ENCODE assay signal across 1 cellular context in the genomic region with DNA sequence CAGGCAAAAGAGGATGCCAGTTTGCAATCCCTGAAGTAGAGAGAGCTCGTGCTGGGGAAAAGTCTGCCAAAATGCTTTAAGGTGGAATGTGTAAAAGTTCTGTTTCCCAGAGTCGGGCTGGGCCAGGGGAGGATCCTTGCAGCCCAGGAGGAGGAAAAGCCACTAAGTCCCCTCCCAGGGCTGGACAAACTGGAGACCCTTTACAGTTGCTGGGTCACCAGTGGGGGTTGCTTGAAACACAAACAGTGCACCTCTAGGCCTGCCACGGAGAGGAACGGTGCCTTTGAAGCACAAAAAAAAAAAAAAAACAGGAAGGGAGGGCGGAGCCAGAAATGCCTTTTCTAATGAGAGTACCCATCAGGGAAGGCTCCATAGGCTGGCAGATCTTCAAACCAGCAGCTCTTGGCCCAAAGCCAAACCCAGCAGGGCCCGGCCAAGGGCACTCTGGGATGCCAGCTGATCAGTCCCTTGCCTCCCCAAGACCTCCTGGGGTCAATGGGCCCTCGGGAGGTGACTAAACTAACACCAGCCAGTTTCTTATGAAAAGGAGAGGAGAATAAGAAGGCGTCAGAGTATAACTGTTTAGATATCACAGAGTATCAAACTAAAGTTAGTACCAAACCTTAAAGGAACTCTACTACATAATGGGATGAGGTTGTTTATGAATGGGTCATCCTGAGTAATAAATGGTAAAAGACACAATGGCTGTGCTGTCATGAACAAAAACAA.
A peak's percentile ranks its signal among the peaks of the same experiment; 100 is the strongest.
TF ChIP-seq lines count a peak whose summit lies in the region.

No MANE protein-coding gene starts in this region.

TF ChIP-seq in GM12878, 131 proteins besides CTCF, POLR2A, EP300 and RAD21 (continued from another document and continues in another):
- TF ChIP-seq CEBPZ (IDR thresholded peaks at IDR 0.05; ENCODE audit: low read depth, low read length) (no peak), POLR2AphosphoS5 (IDR thresholded peaks at IDR 0.05; ENCODE audit: low read length) (peak; percentile 58), GATAD2B (conservative IDR thresholded peaks at IDR 0.05; ENCODE audit: low read depth) (no peak), KDM1A (IDR thresholded peaks at IDR 0.05; ENCODE audit: borderline replicate concordance) (no peak), NFIC (IDR thresholded peaks at IDR 0.05; ENCODE audit: low read depth, low read length) (no peak), SUZ12 (IDR thresholded peaks at IDR 0.05; ENCODE audit: unreplicated experiment) (no peak), ZNF622 (IDR thresholded peaks at IDR 0.05) (no peak), RUNX3 (IDR thresholded peaks at IDR 0.05; ENCODE audit: low read length) (0 out of 2 replicates have a peak, but pooled peaks have one; percentile 17), HDGF (IDR thresholded peaks at IDR 0.05) (no peak), HSF1 (IDR thresholded peaks at IDR 0.05; ENCODE audit: low read depth, low read length) (no peak), SRF (IDR thresholded peaks at IDR 0.05; ENCODE audit: low read depth in 2 of 2, low read length in 2 of 2) (no peak), IRF3 (IDR thresholded peaks at IDR 0.05) (no peak), RB1 (IDR thresholded peaks at IDR 0.05; ENCODE audit: borderline replicate concordance) (no peak), IKZF2 (IDR thresholded peaks at IDR 0.05) (peak; percentile 30 to 56; a peak in 1 of 4 replicates), POU2F2 (IDR thresholded peaks at IDR 0.05; ENCODE audit: borderline replicate concordance, low read depth, low read length) (no peak), SUPT20H (IDR thresholded peaks at IDR 0.05; ENCODE audit: borderline replicate concordance, control insufficient read depth, low read depth, low read length) (no peak), CBX5 (IDR thresholded peaks at IDR 0.05; ENCODE audit: low read depth) (no peak), SREBF1 (IDR thresholded peaks at IDR 0.05; ENCODE audit: low read length) (no peak), IRF5 (IDR thresholded peaks at IDR 0.05; ENCODE audit: borderline replicate concordance) (no peak), E2F4 (IDR thresholded peaks at IDR 0.05; ENCODE audit: low read depth, low read length) (no peak), JUNB (IDR thresholded peaks at IDR 0.05) (no peak), CHD2 (IDR thresholded peaks at IDR 0.05; ENCODE audit: borderline replicate concordance, low read depth, low read length) (peak; percentile 39; the same call in 1 of the 2 replicates), MTA3 (IDR thresholded peaks at IDR 0.05; ENCODE audit: borderline replicate concordance, low read length) (no peak), MTA2 (IDR thresholded peaks at IDR 0.05; ENCODE audit: low read depth) (no peak), IKZF1 (conservative IDR thresholded peaks at IDR 0.05) (peak; percentile 51), SMAD1 (IDR thresholded peaks at IDR 0.05; ENCODE audit: low read depth, partially characterized antibody) (peak; percentile 95), STAT1 (conservative IDR thresholded peaks at IDR 0.05) (no peak), BCL11A (IDR thresholded peaks at IDR 0.05; ENCODE audit: low read depth, low read length) (no peak), SIN3A (IDR thresholded peaks at IDR 0.05; ENCODE audit: low read depth, low read length) (no peak), NR2F1 (conservative IDR thresholded peaks at IDR 0.05) (peak; percentile 29; the same call in 1 of the 2 replicates), TBL1XR1 (IDR thresholded peaks at IDR 0.05; ENCODE audit: low read depth, low read length) (no peak), MLLT1 (IDR thresholded peaks at IDR 0.05) (0 out of 2 replicates have a peak, but pooled peaks have one; percentile 25), ZNF274 (IDR thresholded peaks at IDR 0.05; ENCODE audit: insufficient read depth, insufficient read length) (no peak), RCOR1 (conservative IDR thresholded peaks at IDR 0.05; ENCODE audit: low read depth, low read length) (no peak), CHD4 (IDR thresholded peaks at IDR 0.05) (no peak), PAX5 (IDR thresholded peaks at IDR 0.05; ENCODE audit: borderline replicate concordance, low read depth, low read length) (no peak)
- TF ChIP-seq, protein P1, sequence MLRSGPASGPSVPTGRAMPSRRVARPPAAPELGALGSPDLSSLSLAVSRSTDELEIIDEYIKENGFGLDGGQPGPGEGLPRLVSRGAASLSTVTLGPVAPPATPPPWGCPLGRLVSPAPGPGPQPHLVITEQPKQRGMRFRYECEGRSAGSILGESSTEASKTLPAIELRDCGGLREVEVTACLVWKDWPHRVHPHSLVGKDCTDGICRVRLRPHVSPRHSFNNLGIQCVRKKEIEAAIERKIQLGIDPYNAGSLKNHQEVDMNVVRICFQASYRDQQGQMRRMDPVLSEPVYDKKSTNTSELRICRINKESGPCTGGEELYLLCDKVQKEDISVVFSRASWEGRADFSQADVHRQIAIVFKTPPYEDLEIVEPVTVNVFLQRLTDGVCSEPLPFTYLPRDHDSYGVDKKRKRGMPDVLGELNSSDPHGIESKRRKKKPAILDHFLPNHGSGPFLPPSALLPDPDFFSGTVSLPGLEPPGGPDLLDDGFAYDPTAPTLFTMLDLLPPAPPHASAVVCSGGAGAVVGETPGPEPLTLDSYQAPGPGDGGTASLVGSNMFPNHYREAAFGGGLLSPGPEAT (IDR thresholded peaks at IDR 0.05; ENCODE audit: low read depth), result peak; percentile 48; the same call in 1 of the 2 replicates
- TF ChIP-seq, protein P2, sequence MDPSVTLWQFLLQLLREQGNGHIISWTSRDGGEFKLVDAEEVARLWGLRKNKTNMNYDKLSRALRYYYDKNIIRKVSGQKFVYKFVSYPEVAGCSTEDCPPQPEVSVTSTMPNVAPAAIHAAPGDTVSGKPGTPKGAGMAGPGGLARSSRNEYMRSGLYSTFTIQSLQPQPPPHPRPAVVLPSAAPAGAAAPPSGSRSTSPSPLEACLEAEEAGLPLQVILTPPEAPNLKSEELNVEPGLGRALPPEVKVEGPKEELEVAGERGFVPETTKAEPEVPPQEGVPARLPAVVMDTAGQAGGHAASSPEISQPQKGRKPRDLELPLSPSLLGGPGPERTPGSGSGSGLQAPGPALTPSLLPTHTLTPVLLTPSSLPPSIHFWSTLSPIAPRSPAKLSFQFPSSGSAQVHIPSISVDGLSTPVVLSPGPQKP (IDR thresholded peaks at IDR 0.05; ENCODE audit: low read depth, low read length), result no peak
- TF ChIP-seq, protein P3, sequence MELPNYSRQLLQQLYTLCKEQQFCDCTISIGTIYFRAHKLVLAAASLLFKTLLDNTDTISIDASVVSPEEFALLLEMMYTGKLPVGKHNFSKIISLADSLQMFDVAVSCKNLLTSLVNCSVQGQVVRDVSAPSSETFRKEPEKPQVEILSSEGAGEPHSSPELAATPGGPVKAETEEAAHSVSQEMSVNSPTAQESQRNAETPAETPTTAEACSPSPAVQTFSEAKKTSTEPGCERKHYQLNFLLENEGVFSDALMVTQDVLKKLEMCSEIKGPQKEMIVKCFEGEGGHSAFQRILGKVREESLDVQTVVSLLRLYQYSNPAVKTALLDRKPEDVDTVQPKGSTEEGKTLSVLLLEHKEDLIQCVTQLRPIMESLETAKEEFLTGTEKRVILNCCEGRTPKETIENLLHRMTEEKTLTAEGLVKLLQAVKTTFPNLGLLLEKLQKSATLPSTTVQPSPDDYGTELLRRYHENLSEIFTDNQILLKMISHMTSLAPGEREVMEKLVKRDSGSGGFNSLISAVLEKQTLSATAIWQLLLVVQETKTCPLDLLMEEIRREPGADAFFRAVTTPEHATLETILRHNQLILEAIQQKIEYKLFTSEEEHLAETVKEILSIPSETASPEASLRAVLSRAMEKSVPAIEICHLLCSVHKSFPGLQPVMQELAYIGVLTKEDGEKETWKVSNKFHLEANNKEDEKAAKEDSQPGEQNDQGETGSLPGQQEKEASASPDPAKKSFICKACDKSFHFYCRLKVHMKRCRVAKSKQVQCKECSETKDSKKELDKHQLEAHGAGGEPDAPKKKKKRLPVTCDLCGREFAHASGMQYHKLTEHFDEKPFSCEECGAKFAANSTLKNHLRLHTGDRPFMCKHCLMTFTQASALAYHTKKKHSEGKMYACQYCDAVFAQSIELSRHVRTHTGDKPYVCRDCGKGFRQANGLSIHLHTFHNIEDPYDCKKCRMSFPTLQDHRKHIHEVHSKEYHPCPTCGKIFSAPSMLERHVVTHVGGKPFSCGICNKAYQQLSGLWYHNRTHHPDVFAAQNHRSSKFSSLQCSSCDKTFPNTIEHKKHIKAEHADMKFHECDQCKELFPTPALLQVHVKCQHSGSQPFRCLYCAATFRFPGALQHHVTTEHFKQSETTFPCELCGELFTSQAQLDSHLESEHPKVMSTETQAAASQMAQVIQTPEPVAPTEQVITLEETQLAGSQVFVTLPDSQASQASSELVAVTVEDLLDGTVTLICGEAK (IDR thresholded peaks at IDR 0.05; ENCODE audit: borderline replicate concordance), result no peak; the same call in 1 of the 2 replicates
- TF ChIP-seq, protein P4, sequence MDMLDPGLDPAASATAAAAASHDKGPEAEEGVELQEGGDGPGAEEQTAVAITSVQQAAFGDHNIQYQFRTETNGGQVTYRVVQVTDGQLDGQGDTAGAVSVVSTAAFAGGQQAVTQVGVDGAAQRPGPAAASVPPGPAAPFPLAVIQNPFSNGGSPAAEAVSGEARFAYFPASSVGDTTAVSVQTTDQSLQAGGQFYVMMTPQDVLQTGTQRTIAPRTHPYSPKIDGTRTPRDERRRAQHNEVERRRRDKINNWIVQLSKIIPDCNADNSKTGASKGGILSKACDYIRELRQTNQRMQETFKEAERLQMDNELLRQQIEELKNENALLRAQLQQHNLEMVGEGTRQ (IDR thresholded peaks at IDR 0.05; ENCODE audit: borderline replicate concordance, low read depth, low read length), result no peak
